Comparison of ENCODE assay signal across 1 cellular context in genomic region chr4:67545199-67545995, GRCh38.
TF ChIP-seq lines count a peak whose summit lies in the region.

CENPC (minus strand) TSS chr4:67545503; CDS start chr4:67545355, 148 bp downstream.

TF ChIP-seq in HepG2, 621 proteins besides CTCF, POLR2A, EP300 and RAD21 (continued from another document and continues in another):
- TF ChIP-seq MZF1 (CRISPR knock-in tag; IDR thresholded peaks at IDR 0.05; ENCODE audit: borderline replicate concordance) (no peak), SMARCE1 (IDR thresholded peaks at IDR 0.05; ENCODE audit: borderline replicate concordance) (no peak), ZNF790 (CRISPR knock-in tag; IDR thresholded peaks at IDR 0.05; ENCODE audit: borderline replicate concordance) (peak; percentile 57; the same call in 1 of the 2 replicates), ZNF142 (CRISPR knock-in tag; IDR thresholded peaks at IDR 0.05) (no peak), SP1 (IDR thresholded peaks at IDR 0.05) (no peak), SP1 (CRISPR knock-in tag; IDR thresholded peaks at IDR 0.05) (peak; percentile 71; the same call in 1 of the 2 replicates), FIP1L1 (IDR thresholded peaks at IDR 0.05; ENCODE audit: borderline replicate concordance, insufficient read depth, low read depth, low read length) (no peak), PHF8 (CRISPR knock-in tag; IDR thresholded peaks at IDR 0.05) (peak; percentile 97), ELF3 (CRISPR knock-in tag; IDR thresholded peaks at IDR 0.05) (peak; percentile 68; the same call in 1 of the 2 replicates), ZMAT5 (CRISPR knock-in tag; IDR thresholded peaks at IDR 0.05; ENCODE audit: borderline replicate concordance, low read depth) (no peak), DNMT3B (CRISPR knock-in tag; conservative IDR thresholded peaks at IDR 0.05) (no peak), EZH2 (conservative IDR thresholded peaks at IDR 0.05; ENCODE audit: low read depth, low read length) (no peak), JUNB (CRISPR knock-in tag; IDR thresholded peaks at IDR 0.05; ENCODE audit: borderline replicate concordance) (0 out of 2 replicates have a peak, but pooled peaks have one; percentile 20), ZFP37 (CRISPR knock-in tag; IDR thresholded peaks at IDR 0.05; ENCODE audit: borderline replicate concordance) (no peak), HNRNPLL (IDR thresholded peaks at IDR 0.05; ENCODE audit: low read depth, low read length, poor library complexity, severe bottlenecking) (peak; percentile 81), ZBTB42 (CRISPR knock-in tag; IDR thresholded peaks at IDR 0.05) (no peak), HIVEP1 (CRISPR knock-in tag; IDR thresholded peaks at IDR 0.05) (peak; percentile 44; the same call in 1 of the 2 replicates), ZNF614 (CRISPR knock-in tag; IDR thresholded peaks at IDR 0.05; ENCODE audit: borderline replicate concordance) (no peak), ZBTB26 (CRISPR knock-in tag; IDR thresholded peaks at IDR 0.05; ENCODE audit: borderline replicate concordance) (no peak), ZNF891 (CRISPR knock-in tag; IDR thresholded peaks at IDR 0.05) (peak; percentile 82), RARG (CRISPR knock-in tag; IDR thresholded peaks at IDR 0.05; ENCODE audit: low read depth) (no peak), ZNF772 (CRISPR knock-in tag; IDR thresholded peaks at IDR 0.05) (no peak), NFIB (CRISPR knock-in tag; IDR thresholded peaks at IDR 0.05; ENCODE audit: borderline replicate concordance) (no peak), SRSF1 (optimal IDR thresholded peaks at IDR 0.05; ENCODE audit: low read depth, low read length) (peak; percentile 44), TBX2 (CRISPR knock-in tag; IDR thresholded peaks at IDR 0.05; ENCODE audit: borderline replicate concordance) (0 out of 2 replicates have a peak, but pooled peaks have one; percentile 44), SIX4 (CRISPR knock-in tag; IDR thresholded peaks at IDR 0.05) (no peak), HDAC1 (CRISPR knock-in tag; IDR thresholded peaks at IDR 0.05) (peak; percentile 91), ZSCAN12 (CRISPR knock-in tag; IDR thresholded peaks at IDR 0.05) (0 out of 2 replicates have a peak, but pooled peaks have one; percentile 57), ZFAT (CRISPR knock-in tag; conservative IDR thresholded peaks at IDR 0.05) (peak; percentile 93), ZMYM2 (CRISPR knock-in tag; IDR thresholded peaks at IDR 0.05) (peak; percentile 60; the same call in 1 of the 2 replicates), TAF1 (CRISPR knock-in tag; IDR thresholded peaks at IDR 0.05) (peak; percentile 90), TARDBP (CRISPR knock-in tag; IDR thresholded peaks at IDR 0.05) (peak; percentile 70; the same call in 1 of the 2 replicates), BRF2 (CRISPR knock-in tag; IDR thresholded peaks at IDR 0.05) (no peak), FOXO1 (CRISPR knock-in tag; IDR thresholded peaks at IDR 0.05) (peak; percentile 51; the same call in 1 of the 2 replicates), CBX1 (IDR thresholded peaks at IDR 0.05; ENCODE audit: low read depth) (no peak), CBFB (CRISPR knock-in tag; IDR thresholded peaks at IDR 0.05) (no peak), ZNF776 (CRISPR knock-in tag; IDR thresholded peaks at IDR 0.05) (peak; percentile 28; the same call in 1 of the 2 replicates), KAT2B (IDR thresholded peaks at IDR 0.05; ENCODE audit: borderline replicate concordance, low read depth, low read length) (no peak), PHF5A (CRISPR knock-in tag; IDR thresholded peaks at IDR 0.05; ENCODE audit: low read depth, unreplicated experiment) (no peak), BHLHE40 (IDR thresholded peaks at IDR 0.05; ENCODE audit: low read length) (peak; percentile 9; the same call in 1 of the 2 replicates), ZNF704 (CRISPR knock-in tag; IDR thresholded peaks at IDR 0.05; ENCODE audit: borderline replicate concordance) (peak; percentile 54; the same call in 1 of the 2 replicates), CBX5 (CRISPR knock-in tag; IDR thresholded peaks at IDR 0.05; ENCODE audit: borderline replicate concordance) (no peak), GABPA (IDR thresholded peaks at IDR 0.05; ENCODE audit: low read depth, low read length) (no peak; the same call in 1 of the 2 replicates), GABPA (CRISPR knock-in tag; IDR thresholded peaks at IDR 0.05; ENCODE audit: low read depth) (peak; percentile 71), NFYC (CRISPR knock-in tag; IDR thresholded peaks at IDR 0.05) (peak; percentile 83), ZNF382 (CRISPR knock-in tag; IDR thresholded peaks at IDR 0.05; ENCODE audit: borderline replicate concordance) (no peak), FOXK2 (IDR thresholded peaks at IDR 0.05) (peak; percentile 65; the same call in 1 of the 2 replicates), ZNF33B (CRISPR knock-in tag; IDR thresholded peaks at IDR 0.05) (no peak), ZNF292 (CRISPR knock-in tag; IDR thresholded peaks at IDR 0.05; ENCODE audit: borderline replicate concordance, low read depth) (peak; percentile 84), ZNF101 (CRISPR knock-in tag; IDR thresholded peaks at IDR 0.05; ENCODE audit: borderline replicate concordance, low read depth) (no peak), MTERF4 (CRISPR knock-in tag; IDR thresholded peaks at IDR 0.05) (peak; percentile 62; the same call in 1 of the 2 replicates), ISL2 (CRISPR knock-in tag; IDR thresholded peaks at IDR 0.05) (peak; percentile 50; the same call in 1 of the 2 replicates), ZFP36L1 (CRISPR knock-in tag; IDR thresholded peaks at IDR 0.05) (no peak; the same call in 1 of the 2 replicates), AHDC1 (CRISPR knock-in tag; IDR thresholded peaks at IDR 0.05; ENCODE audit: borderline replicate concordance) (no peak; the same call in 1 of the 2 replicates), ZSCAN31 (CRISPR knock-in tag; IDR thresholded peaks at IDR 0.05; ENCODE audit: low read depth) (no peak), SCMH1 (CRISPR knock-in tag; IDR thresholded peaks at IDR 0.05; ENCODE audit: borderline replicate concordance) (no peak)
